In the genomic region with DNA sequence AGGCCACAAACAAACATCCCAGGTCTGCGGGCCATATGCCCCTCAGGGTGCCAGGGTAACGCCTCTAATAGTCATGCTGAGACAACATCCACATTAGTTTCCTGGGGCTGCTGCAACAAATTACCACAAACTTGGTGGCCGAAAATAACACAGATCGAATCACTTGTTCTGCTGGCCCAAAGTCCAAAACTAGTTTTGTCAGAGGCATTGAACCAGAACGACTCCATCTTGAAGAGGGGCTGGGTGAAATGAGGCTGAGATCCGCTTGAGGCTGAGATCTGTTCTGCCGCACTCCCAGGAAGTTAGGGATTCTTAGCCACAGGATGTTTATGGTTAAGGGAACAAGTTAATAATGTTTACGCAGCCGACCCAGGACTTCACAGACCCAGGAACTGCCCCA, we compare ENCODE assay signal across 17 cellular contexts.
"Had no signal": no experiment of that assay in that cellular context is flagged by ENCODE, and none has a peak within 500 bp of the region (broad histone marks: within the 10 kb centered on the region; RNA-seq: fewer than 3 reads in every experiment).

No MANE protein-coding gene starts in this region.

- ATAC-seq: esophagus mucosa; heart left ventricle; naive thymus-derived CD8-positive, alpha-beta T cell; psoas muscle; right lobe of liver; stimulated activated effector memory CD8-positive, alpha-beta T cell treated with anti-CD3 and anti-CD28 coated beads, Interleukin-12 subunit alpha, Interleukin-12 subunit beta, amount 100 ng/mL, for 72 hours had no signal

- H3K27ac Mint-ChIP-seq: naive thymus-derived CD8-positive, alpha-beta T cell; stimulated activated effector memory CD8-positive, alpha-beta T cell treated with anti-CD3 and anti-CD28 coated beads, Interleukin-12 subunit alpha, Interleukin-12 subunit beta, amount 100 ng/mL, for 72 hours had no signal

- H3K27me3 ChIP-seq: colonic mucosa, heart left ventricle, right lobe of liver, transverse colon had no signal

- H3K4me1 ChIP-seq: colonic mucosa, psoas muscle, right lobe of liver, transverse colon had no signal

- DNase-seq: colonic mucosa; effector CD4-positive, alpha-beta T cell; foreskin melanocyte; heart left ventricle; hippocampal formation; kidney glomerular epithelial cell; naive thymus-derived CD8-positive, alpha-beta T cell; psoas muscle; retina; right lobe of liver; stimulated activated CD4-positive, alpha-beta T cell treated with anti-CD3 and anti-CD28 coated beads, Interleukin-4, amount 100 ng/mL, for 1 hour; stimulated activated CD8-positive, alpha-beta memory T cell treated with anti-CD3 and anti-CD28 coated beads, Interleukin-4, amount 100 ng/mL, for 48 hours; transverse colon had no signal

- H3K36me3 ChIP-seq: colonic mucosa, heart left ventricle, neutrophil, right lobe of liver, transverse colon had no signal

- H3K4me3 Mint-ChIP-seq: naive thymus-derived CD8-positive, alpha-beta T cell; stimulated activated effector memory CD8-positive, alpha-beta T cell treated with anti-CD3 and anti-CD28 coated beads, Interleukin-12 subunit alpha, Interleukin-12 subunit beta, amount 100 ng/mL, for 72 hours; stimulated activated naive CD8-positive, alpha-beta T cell treated with anti-CD3 and anti-CD28 coated beads, Interleukin-15, Interleukin-2, amounts not matched to agents 100 ng/mL and 50 ng/mL, for 24 hours had no signal

- H3K27me3 Mint-ChIP-seq: stimulated activated naive CD8-positive, alpha-beta T cell treated with anti-CD3 and anti-CD28 coated beads, Interleukin-15, Interleukin-2, amounts not matched to agents 100 ng/mL and 50 ng/mL, for 24 hours had no signal

- H3K27ac ChIP-seq: colonic mucosa, heart left ventricle, neutrophil, psoas muscle, right lobe of liver, transverse colon had no signal

- H3K9me3 ChIP-seq: colonic mucosa, neutrophil had no signal

- H3K4me3 ChIP-seq: colonic mucosa, heart left ventricle, psoas muscle, right lobe of liver, transverse colon had no signal
